ENCODE assay signal across 17 cellular contexts in the genomic region with DNA sequence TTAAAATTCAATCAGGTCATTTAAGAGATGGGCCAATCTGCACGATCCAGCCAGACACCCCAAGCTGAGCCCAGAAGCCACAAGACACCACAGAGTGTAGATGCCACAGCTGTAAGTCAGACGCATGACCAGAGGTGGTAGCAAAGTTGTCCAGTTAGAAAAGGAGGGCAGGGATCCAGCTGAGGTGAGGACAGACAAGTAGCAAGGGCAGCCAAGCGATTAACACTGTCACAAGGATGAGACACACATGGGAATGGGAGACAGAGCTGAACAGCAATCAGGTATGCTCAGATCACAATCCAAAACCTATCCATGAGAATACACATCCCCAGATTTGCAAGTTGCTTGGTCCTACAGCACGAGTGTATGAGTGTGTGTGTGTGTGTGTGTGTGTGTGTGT.
DNase-seq lines count a peak whose midpoint lies in the region; ATAC-seq and TF ChIP-seq lines count a peak whose summit lies in the region.
"Had no signal": no experiment of that assay in that cellular context is flagged by ENCODE, and none has a peak within 500 bp of the region (broad histone marks: within the 10 kb centered on the region; RNA-seq: fewer than 3 reads in every experiment).

No MANE protein-coding gene starts in this region.

- TF ChIP-seq CTCF in HFFc6 (IDR thresholded peaks at IDR 0.05) (no peak), osteoblast (IDR thresholded peaks at IDR 0.05; ENCODE audit: extremely low read depth, low read depth, low read length) (no peak)
- no peak for TF ChIP-seq CTCF in activated CD8-positive, alpha-beta T cell treated with anti-CD3 and anti-CD28 coated beads for 36 hours (IDR thresholded peaks at IDR 0.05)

- peak overlapping the region; percentile 41 for H3K27ac Mint-ChIP-seq in HFFc6
- H3K27ac Mint-ChIP-seq in activated CD8-positive, alpha-beta T cell treated with anti-CD3 and anti-CD28 coated beads for 36 hours = no peak overlapping the region
- H3K27ac Mint-ChIP-seq: activated CD4-positive, alpha-beta T cell treated with anti-CD3 and anti-CD28 coated beads for 36 hours had no signal

- peaks cover 46% of the 10 kb centered on the region for H3K4me1 Mint-ChIP-seq in HFFc6 (ENCODE audit: low read depth)
- H3K4me1 Mint-ChIP-seq in activated CD8-positive, alpha-beta T cell treated with anti-CD3 and anti-CD28 coated beads for 36 hours (ENCODE audit: low read depth) = no peaks in the 10 kb centered on the region
- H3K4me1 Mint-ChIP-seq: activated CD4-positive, alpha-beta T cell treated with anti-CD3 and anti-CD28 coated beads for 36 hours had no signal

- ATAC-seq in activated CD8-positive, alpha-beta T cell treated with anti-CD3 and anti-CD28 coated beads for 36 hours = no peak

- POLR2A ChIA-PET in activated CD8-positive, alpha-beta T cell treated with anti-CD3 and anti-CD28 coated beads for 36 hours (lab: Charles Lee) = interaction anchor here (0.6 kb wide), 1 partner anchor 57 kb away, joined by 3 read pairs; no protein-coding TSS in a partner anchor

- H3K27me3 Mint-ChIP-seq in HFFc6 (ENCODE audit: insufficient read depth) = no peaks in the 10 kb centered on the region
- no peaks in the 10 kb centered on the region for H3K27me3 Mint-ChIP-seq in activated CD8-positive, alpha-beta T cell treated with anti-CD3 and anti-CD28 coated beads for 36 hours
- H3K27me3 Mint-ChIP-seq: activated CD4-positive, alpha-beta T cell treated with anti-CD3 and anti-CD28 coated beads for 36 hours had no signal

- H3K4me3 ChIP-seq in osteoblast (ENCODE audit: insufficient read depth, low read length) = no peak overlapping the region
- H3K4me3 ChIP-seq: adrenal gland, colonic mucosa had no signal

- intact Hi-C loops in activated CD8-positive, alpha-beta T cell treated with anti-CD3 and anti-CD28 coated beads for 36 hours (cut with micrococcal nuclease) = no loop called here

- no peaks in the 10 kb centered on the region for H3K79me2 ChIP-seq in osteoblast (ENCODE audit: insufficient read depth, low read length)

- H3K9me3 Mint-ChIP-seq in HFFc6 = no peaks in the 10 kb centered on the region
- no peaks in the 10 kb centered on the region for H3K9me3 Mint-ChIP-seq in activated CD8-positive, alpha-beta T cell treated with anti-CD3 and anti-CD28 coated beads for 36 hours

- H3K27me3 ChIP-seq in osteoblast (ENCODE audit: insufficient read depth, low read length) = no peaks in the 10 kb centered on the region
- H3K27me3 ChIP-seq: adrenal gland, colonic mucosa had no signal

- DNase-seq in AG08395 (ENCODE audit: low spot score) (peak; percentile 30), HFFc6 (peak; percentile 25), astrocyte of the hippocampus (ENCODE audit: low read depth, low spot score) (peak; percentile 65), iris pigment epithelial cell (ENCODE audit: low read depth) (peak; percentile 43), osteoblast (ENCODE audit: insufficient read length, low spot score, missing footprints) (no peak)
- no peak for DNase-seq in activated CD8-positive, alpha-beta memory T cell treated with anti-CD3 and anti-CD28 coated beads for 24 hours
- DNase-seq in activated CD8-positive, alpha-beta T cell treated with anti-CD3 and anti-CD28 coated beads for 36 hours = no peak
- DNase-seq in activated T-cell treated with anti-CD3 and anti-CD28 coated beads, Interleukin-2, amount 50 U/mL, for 1 hour = no peak
- DNase-seq: activated CD4-positive, alpha-beta T cell treated with anti-CD3 and anti-CD28 coated beads for 36 hours; adrenal gland; colonic mucosa; kidney; NCI-H1048; NCI-H748 treated with DMSO at 0.1 percent for 48 hours; stimulated activated naive CD4-positive, alpha-beta T cell; T-helper 2 cell had no signal

- peak overlapping the region; percentile 32 for H3K4me3 Mint-ChIP-seq in HFFc6
- no peak overlapping the region for H3K4me3 Mint-ChIP-seq in activated CD8-positive, alpha-beta T cell treated with anti-CD3 and anti-CD28 coated beads for 36 hours
- H3K4me3 Mint-ChIP-seq: activated CD4-positive, alpha-beta T cell treated with anti-CD3 and anti-CD28 coated beads for 36 hours had no signal

- H3K4me2 ChIP-seq in osteoblast (ENCODE audit: insufficient read depth, low read length) = no peak overlapping the region

- no peaks in the 10 kb centered on the region for H3K36me3 ChIP-seq in osteoblast (ENCODE audit: insufficient read depth, low read length)
- H3K36me3 ChIP-seq: adrenal gland, colonic mucosa had no signal

- CTCF ChIA-PET in activated CD8-positive, alpha-beta T cell treated with anti-CD3 and anti-CD28 coated beads for 36 hours (lab: Charles Lee) = interaction anchor here (0.8 to 2.0 kb wide), 3 partner anchors 17 to 237 kb away, joined by 4 to 8 read pairs (median 7); no protein-coding TSS in a partner anchor

- no peaks in the 10 kb centered on the region for H4K20me1 ChIP-seq in osteoblast (ENCODE audit: insufficient read depth, low read length)

- H3K9me3 ChIP-seq in osteoblast (ENCODE audit: low read depth, low read length) = no peaks in the 10 kb centered on the region
- H3K9me3 ChIP-seq: adrenal gland, colonic mucosa had no signal

- peaks cover 11% of the 10 kb centered on the region for H3K36me3 Mint-ChIP-seq in HFFc6 (ENCODE audit: low read depth)
- no peaks in the 10 kb centered on the region for H3K36me3 Mint-ChIP-seq in activated CD8-positive, alpha-beta T cell treated with anti-CD3 and anti-CD28 coated beads for 36 hours (ENCODE audit: low read depth)

- H3K27ac ChIP-seq in osteoblast (ENCODE audit: low read depth, low read length) = no peak overlapping the region
- H3K27ac ChIP-seq: adrenal gland, colonic mucosa, RWPE1 had no signal

- H3K4me1 ChIP-seq in osteoblast (ENCODE audit: insufficient read depth, low read length) = peaks cover 21% of the 10 kb centered on the region
- H3K4me1 ChIP-seq: adrenal gland, colonic mucosa had no signal

- H2AFZ ChIP-seq in osteoblast (ENCODE audit: low read length) = no peak overlapping the region

Comparison
In these comparisons a context has a peak if more than half of its experiments do, and no peak if none do; other contexts are left out.
1. DNase-seq: peak in AG08395 (single experiment), HFFc6 (single experiment), astrocyte of the hippocampus (single experiment) and iris pigment epithelial cell (single experiment); none in activated CD8-positive, alpha-beta memory T cell treated with anti-CD3 and anti-CD28 coated beads for 24 hours (single experiment), osteoblast (single experiment), activated CD8-positive, alpha-beta T cell treated with anti-CD3 and anti-CD28 coated beads for 36 hours (single experiment) and activated T-cell treated with anti-CD3 and anti-CD28 coated beads, Interleukin-2, amount 50 U/mL, for 1 hour (single experiment).